21 cellular contexts compared by ENCODE assay signal in the genomic region with DNA sequence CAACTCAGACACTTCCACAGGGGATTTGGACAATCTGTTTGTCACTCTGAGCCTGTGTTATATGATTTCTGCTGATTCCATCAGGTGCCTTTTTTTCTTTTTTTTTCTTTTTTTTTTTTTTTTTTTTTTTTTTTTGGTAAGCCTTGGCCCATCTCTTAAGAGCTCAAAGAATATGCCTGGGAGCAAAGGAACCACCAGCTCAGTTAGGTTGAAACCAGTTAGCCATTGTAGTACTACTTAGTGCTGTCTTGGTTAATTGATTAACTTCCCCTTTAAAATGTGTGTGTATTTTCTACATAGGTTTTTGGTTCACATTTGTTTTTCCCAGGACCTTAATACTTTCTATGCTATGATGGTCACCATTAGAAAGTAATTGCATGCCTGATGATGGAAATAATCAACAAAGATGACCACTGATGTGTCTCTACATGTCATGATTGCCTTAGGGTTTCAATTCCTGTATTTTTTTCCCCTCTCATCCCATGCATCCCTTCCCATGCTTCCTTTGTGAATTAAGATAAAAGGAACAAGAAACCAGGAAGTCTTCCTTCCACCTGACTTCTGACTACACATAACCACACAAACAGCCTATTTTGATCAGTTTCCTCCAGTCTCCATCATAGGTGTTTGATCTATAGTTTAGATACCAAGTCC.
A peak's percentile ranks its signal among the peaks of the same experiment; 100 is the strongest.
DNase-seq lines count a peak whose midpoint lies in the region; ATAC-seq, FAIRE-seq and TF ChIP-seq lines count a peak whose summit lies in the region.
"Had no signal": no experiment of that assay in that cellular context is flagged by ENCODE, and none has a peak within 500 bp of the region (broad histone marks: within the 10 kb centered on the region; RNA-seq: fewer than 3 reads in every experiment).

No MANE protein-coding gene starts in this region.

- no peak overlapping the region for H2BK5ac ChIP-seq in mesendoderm (ENCODE audit: low read length)

- no peak overlapping the region for H3K9ac ChIP-seq in mesendoderm (ENCODE audit: low read length)

- H3K27me3 ChIP-seq in mesendoderm (ENCODE audit: insufficient read depth, low read length, poor library complexity) (no peaks in the 10 kb centered on the region), thyroid gland (no peaks in the 10 kb centered on the region)
- H3K27me3 ChIP-seq: suprapubic skin had no signal

- no peak overlapping the region for H2BK15ac ChIP-seq in mesendoderm (replicated peaks; ENCODE audit: low read depth)

- no peaks in the 10 kb centered on the region for H3K79me2 ChIP-seq in mesendoderm (ENCODE audit: control insufficient read depth, insufficient read depth, low read length)

- no peak overlapping the region for H3K23ac ChIP-seq in mesendoderm (ENCODE audit: low read length)

- no peak for FAIRE-seq in urothelium cell line (lab: Jason Lieb, UNC)
- FAIRE-seq: small intestine had no signal

- H2BK120ac ChIP-seq in mesendoderm (ENCODE audit: low read depth, low read length) = no peak overlapping the region

- H3K9me3 ChIP-seq in thyroid gland = no peaks in the 10 kb centered on the region
- H3K9me3 ChIP-seq: prostate gland, suprapubic skin had no signal

- no peak overlapping the region for H2AK5ac ChIP-seq in mesendoderm (ENCODE audit: low read length)

- H3K4me3 ChIP-seq in mesendoderm (ENCODE audit: low read length) = no peak overlapping the region
- no peak overlapping the region for H3K4me3 ChIP-seq in thyroid gland (replicated peaks in 1 of 3)
- H3K4me3 ChIP-seq: prostate gland, suprapubic skin had no signal

- peak; percentile 33 for ATAC-seq in GM18502 (IDR thresholded peaks at IDR 0.05; ENCODE audit: poor library complexity, unreplicated experiment)
- ATAC-seq in GM19395 (IDR thresholded peaks at IDR 0.05; ENCODE audit: unreplicated experiment) = peak; percentile 35
- ATAC-seq in HG03196 (IDR thresholded peaks at IDR 0.05; ENCODE audit: unreplicated experiment) = peak; percentile 39
- ATAC-seq: activated naive CD8-positive, alpha-beta T cell treated with anti-CD3 and anti-CD28 coated beads, Interleukin-2, amount 50 U/mL, for 24 hours had no signal

- H3K4me1 ChIP-seq in mesendoderm (ENCODE audit: control insufficient read depth, low read depth, low read length) = peaks cover 21% of the 10 kb centered on the region
- no peaks in the 10 kb centered on the region for H3K4me1 ChIP-seq in thyroid gland
- H3K4me1 ChIP-seq: prostate gland had no signal

- no peak for TF ChIP-seq POLR2A in thyroid gland (IDR thresholded peaks at IDR 0.05)

- intact Hi-C loops in thyroid gland (cut with DNase I) = no loop called here

- no peak overlapping the region for H4K5ac ChIP-seq in mesendoderm (ENCODE audit: low read length)

- no peaks in the 10 kb centered on the region for H3K79me1 ChIP-seq in mesendoderm (ENCODE audit: low read length)

- H3K27ac ChIP-seq in mesendoderm (ENCODE audit: low read depth, low read length) = no peak overlapping the region
- H3K27ac ChIP-seq in thyroid gland = no peak overlapping the region
- H3K27ac ChIP-seq: prostate gland, suprapubic skin had no signal

- H3K4me2 ChIP-seq in mesendoderm (ENCODE audit: low read length) = no peak overlapping the region

- no peak overlapping the region for H3K56ac ChIP-seq in mesendoderm (ENCODE audit: low read length)

- H4K8ac ChIP-seq in mesendoderm (ENCODE audit: low read depth, low read length) = no peak overlapping the region

- H3K18ac ChIP-seq in mesendoderm (ENCODE audit: low read length) = peak overlapping the region; percentile 32

- TF ChIP-seq CTCF in thyroid gland (IDR thresholded peaks at IDR 0.05) = no peak

- no peaks in the 10 kb centered on the region for H3K36me3 ChIP-seq in mesendoderm (ENCODE audit: control insufficient read depth, insufficient read depth, low read length)
- H3K36me3 ChIP-seq in thyroid gland = no peaks in the 10 kb centered on the region
- H3K36me3 ChIP-seq: prostate gland, suprapubic skin had no signal

- no peak for DNase-seq in mesendoderm
- no peak for DNase-seq in C1 segment of cervical spinal cord (lab: John Stamatoyannopoulos, UW)
- no peak for DNase-seq in urothelium cell line (ENCODE audit: low spot score)
- no peak for DNase-seq in DMS 273 (lab: John Stamatoyannopoulos, UW; ENCODE audit: unreplicated experiment)
- no peak for DNase-seq in thyroid gland
- DNase-seq: activated CD4-positive, CD25-positive, alpha-beta regulatory T cell treated with anti-CD3 and anti-CD28 coated beads, Interleukin-2, amount 50 U/mL, for 72 hours; activated naive CD8-positive, alpha-beta T cell treated with anti-CD3 and anti-CD28 coated beads, Interleukin-2, amount 50 U/mL, for 24 hours; AML-193; cortex of kidney; foreskin fibroblast; hippocampal formation; kidney glomerular epithelial cell; NCI-H1092 treated with DMSO at 0.1 percent for 48 hours; NCI-H526 treated with DMSO at 0.1 percent for 48 hours; small intestine; stimulated activated CD4-positive, alpha-beta T cell treated with anti-CD3 and anti-CD28 coated beads, Interleukin-4, amount 100 ng/mL, for 4 hours had no signal

- H3K4ac ChIP-seq in mesendoderm (ENCODE audit: low read depth, low read length) = no peak overlapping the region
